ENCODE assay signal across 15 cellular contexts in genomic region chr6:134373966-134374365, GRCh38. TPM values are rescaled to one million over a fixed set of nuclear protein-coding genes. Genes with fewer than 3 reads are reported as not detected.
DNase-seq lines count a peak whose midpoint lies in the region; ATAC-seq, FAIRE-seq and TF ChIP-seq lines count a peak whose summit lies in the region.
"Had no signal": no experiment of that assay in that cellular context is flagged by ENCODE, and none has a peak within 500 bp of the region (broad histone marks: within the 10 kb centered on the region; RNA-seq: fewer than 3 reads in every experiment).

No MANE protein-coding gene starts in this region.

- FAIRE-seq in GM12892 (lab: Jason Lieb, UNC) (peak; percentile 65), keratinocyte (lab: Jason Lieb, UNC) (no peak)

- dilution Hi-C loops in keratinocyte (cut with MboI; ENCODE audit: extremely low pct_ligation_motif_present, low sequenced_read_pairs) = no loop called here

- no peak for TF ChIP-seq EP300 in gastroesophageal sphincter (IDR thresholded peaks at IDR 0.05)

- H3K36me3 Mint-ChIP-seq in stimulated activated naive B cell treated with anti-CD40 and anti-IgM and Interleukin-4, amounts not matched to agents 10 μg/mL and 1 μg/mL and 100 μg/mL, for 72 hours = no peaks in the 10 kb centered on the region
- H3K36me3 Mint-ChIP-seq in T-cell = no peaks in the 10 kb centered on the region
- H3K36me3 Mint-ChIP-seq: CD8-positive, alpha-beta memory T cell had no signal

- no peaks in the 10 kb centered on the region for H3K27me3 ChIP-seq in RWPE2 (ENCODE audit: insufficient read depth, poor library complexity, severe bottlenecking)
- H3K27me3 ChIP-seq in keratinocyte (ENCODE audit: control insufficient read depth, extremely low read depth, insufficient read depth, low read length) = no peaks in the 10 kb centered on the region
- H3K27me3 ChIP-seq in gastroesophageal sphincter = no peaks in the 10 kb centered on the region
- H3K27me3 ChIP-seq: body of pancreas had no signal

- H3K9me1 ChIP-seq in keratinocyte (ENCODE audit: control insufficient read depth, extremely low read depth, insufficient read depth, low read length) = no peaks in the 10 kb centered on the region

- no peaks in the 10 kb centered on the region for H4K20me1 ChIP-seq in keratinocyte (ENCODE audit: control insufficient read depth, extremely low read depth, insufficient read depth, low read length)

- H3K27ac ChIP-seq in RWPE2 (ENCODE audit: poor library complexity, severe bottlenecking) = peak overlapping the region; percentile 35
- peak overlapping the region; percentile 50 for H3K27ac ChIP-seq in keratinocyte (ENCODE audit: control insufficient read depth, insufficient read depth, low read length)
- H3K27ac ChIP-seq in gastroesophageal sphincter = peak overlapping the region in 2 of 4 donors; percentile 41 to 50
- H3K27ac ChIP-seq: WERI-Rb-1 had no signal

- H3K27me3 Mint-ChIP-seq in stimulated activated naive B cell treated with anti-CD40 and anti-IgM and Interleukin-4, amounts not matched to agents 10 μg/mL and 1 μg/mL and 100 μg/mL, for 72 hours = no peaks in the 10 kb centered on the region
- no peaks in the 10 kb centered on the region for H3K27me3 Mint-ChIP-seq in T-cell
- H3K27me3 Mint-ChIP-seq: CD8-positive, alpha-beta memory T cell had no signal

- H3K9ac ChIP-seq in keratinocyte (ENCODE audit: control insufficient read depth, extremely low read depth, insufficient read depth, low read length) = no peak overlapping the region

- TF ChIP-seq POLR2A in GM12892 (IDR thresholded peaks at IDR 0.05; ENCODE audit: low read depth, low read length) (no peak), gastroesophageal sphincter (IDR thresholded peaks at IDR 0.05) (no peak)

- H3K4me3 ChIP-seq in RWPE2 (ENCODE audit: severe bottlenecking) (no peak overlapping the region), keratinocyte (ENCODE audit: control insufficient read depth in 2 of 3, extremely low read depth in 1 of 3, insufficient read depth in 2 of 3, low read depth in 1 of 3, low read length in 3 of 3) (no peak overlapping the region), gastroesophageal sphincter (no peak overlapping the region)
- H3K4me3 ChIP-seq: body of pancreas had no signal

- H3K4me1 ChIP-seq in RWPE2 (ENCODE audit: insufficient read depth, poor library complexity, severe bottlenecking) (peaks cover 14% of the 10 kb centered on the region), keratinocyte (ENCODE audit: control insufficient read depth, extremely low read depth, insufficient read depth, low read length) (peaks cover 34% of the 10 kb centered on the region), gastroesophageal sphincter (peaks cover 0 to 21% (median 7%) of the 10 kb centered on the region in 3 donors)

- H3K27ac Mint-ChIP-seq in stimulated activated naive B cell treated with anti-CD40 and anti-IgM and Interleukin-4, amounts not matched to agents 10 μg/mL and 1 μg/mL and 100 μg/mL, for 72 hours = peak overlapping the region; percentile 56
- no peak overlapping the region for H3K27ac Mint-ChIP-seq in T-cell

- ATAC-seq in RWPE2 (ENCODE audit: low read depth) (no peak), gastroesophageal sphincter (no peak), T-cell (replicated peaks in 1 of 4) (no peak)
- no peak for ATAC-seq in stimulated activated naive B cell treated with anti-CD40 and anti-IgM and Interleukin-4, amounts not matched to agents 10 μg/mL and 1 μg/mL and 100 μg/mL, for 72 hours (replicated peaks)

- no peaks in the 10 kb centered on the region for H3K9me3 Mint-ChIP-seq in stimulated activated naive B cell treated with anti-CD40 and anti-IgM and Interleukin-4, amounts not matched to agents 10 μg/mL and 1 μg/mL and 100 μg/mL, for 72 hours
- H3K9me3 Mint-ChIP-seq in T-cell = peaks cover 0 to 4% (median 0%) of the 10 kb centered on the region in 3 donors
- H3K9me3 Mint-ChIP-seq: CD8-positive, alpha-beta memory T cell had no signal

- POLR2A ChIA-PET in T-cell (lab: Charles Lee) = interaction anchor here in 1 of 2 donors (0.5 kb wide), 1 partner anchor 52 kb away, joined by 4 read pairs; no protein-coding TSS in a partner anchor

- peaks cover 25 to 44% of the 10 kb centered on the region in 2 donors for H3K4me1 Mint-ChIP-seq in stimulated activated naive B cell treated with anti-CD40 and anti-IgM and Interleukin-4, amounts not matched to agents 10 μg/mL and 1 μg/mL and 100 μg/mL, for 72 hours
- H3K4me1 Mint-ChIP-seq in T-cell = peaks cover 23 to 38% (median 35%) of the 10 kb centered on the region in 3 donors

- H3K4me2 ChIP-seq in keratinocyte (ENCODE audit: control insufficient read depth, extremely low read depth, insufficient read depth, low read depth, low read length) = no peak overlapping the region

- no peaks in the 10 kb centered on the region for H3K36me3 ChIP-seq in RWPE2 (ENCODE audit: low read depth)
- no peaks in the 10 kb centered on the region for H3K36me3 ChIP-seq in keratinocyte (ENCODE audit: control insufficient read depth in 2 of 2, extremely low read depth in 1 of 2, insufficient read depth in 2 of 2, low read length in 2 of 2)
- H3K36me3 ChIP-seq in gastroesophageal sphincter = no peaks in the 10 kb centered on the region
- H3K36me3 ChIP-seq: WERI-Rb-1 had no signal

- no peak overlapping the region for H3K4me3 Mint-ChIP-seq in stimulated activated naive B cell treated with anti-CD40 and anti-IgM and Interleukin-4, amounts not matched to agents 10 μg/mL and 1 μg/mL and 100 μg/mL, for 72 hours
- no peak overlapping the region for H3K4me3 Mint-ChIP-seq in T-cell
- H3K4me3 Mint-ChIP-seq: CD8-positive, alpha-beta memory T cell had no signal

- WGBS in gastroesophageal sphincter (ENCODE audit: low coverage in 1 of 2), 2 donors = 73 to 79% methylated on average over 3 to 4 of the region's 5 CpGs

- no peak for TF ChIP-seq CTCF in RWPE2 (IDR thresholded peaks at IDR 0.05; ENCODE audit: poor library complexity, severe bottlenecking)
- TF ChIP-seq CTCF in keratinocyte (optimal IDR thresholded peaks at IDR 0.05 in 1 of 3, IDR thresholded peaks at IDR 0.05 in 1 of 3, conservative IDR thresholded peaks at IDR 0.05 in 1 of 3; ENCODE audit: extremely low read depth in 1 of 3, insufficient read depth in 2 of 3, low read length in 3 of 3) = no peak
- no peak for TF ChIP-seq CTCF in gastroesophageal sphincter (IDR thresholded peaks at IDR 0.05)

- DNase-seq in GM12892 (ENCODE audit: insufficient read length) (no peak), RWPE2 (ENCODE audit: low spot score) (no peak), keratinocyte (ENCODE audit: low read depth, low spot score) (no peak), T-cell (no peak), kidney glomerular epithelial cell (lab: John Stamatoyannopoulos, UW) (no peak)
- no peak for DNase-seq in stimulated activated naive B cell treated with anti-CD40 and anti-IgM and Interleukin-4, amounts not matched to agents 10 μg/mL and 1 μg/mL and 100 μg/mL, for 72 hours
- DNase-seq: activated CD8-positive, alpha-beta memory T cell treated with anti-CD3 and anti-CD28 coated beads for 24 hours; activated gamma-delta T cell; CD8-positive, alpha-beta memory T cell; NCI-H1105 treated with DMSO at 0.1 percent for 48 hours; NCI-H345; stimulated activated CD4-positive, alpha-beta T cell treated with anti-CD3 and anti-CD28 coated beads, Interleukin-12 subunit alpha, Interleukin-12 subunit beta, amount 100 ng/mL, for 4 hours; WERI-Rb-1 had no signal

- no peaks in the 10 kb centered on the region for H3K9me3 ChIP-seq in RWPE2 (ENCODE audit: severe bottlenecking)
- H3K9me3 ChIP-seq in keratinocyte (ENCODE audit: control insufficient read depth, low read depth, low read length) = no peaks in the 10 kb centered on the region
- no peaks in the 10 kb centered on the region for H3K9me3 ChIP-seq in gastroesophageal sphincter
- H3K9me3 ChIP-seq: body of pancreas had no signal

- H2AFZ ChIP-seq in keratinocyte (ENCODE audit: control insufficient read depth, low read length) = no peak overlapping the region

- H3K79me2 ChIP-seq in keratinocyte (ENCODE audit: control insufficient read depth, insufficient read depth, low read length) = no peaks in the 10 kb centered on the region

- CTCF ChIA-PET in T-cell (lab: Charles Lee) = interaction anchor here in 1 of 2 donors (0.7 kb wide), 1 partner anchor 9 kb away, joined by 3 read pairs; no protein-coding TSS in a partner anchor

RNA-seq across cellular contexts. Expression of gene SGK1, which starts 56.1 kb away (rescaled TPM):
- polyA plus RNA-seq in GM12892 (2012; ENCODE audit: missing spikeins) = 17.5 TPM
- polyA plus RNA-seq in keratinocyte = 102 to 156 TPM (median 129 TPM) in 3 replicates
- 129 TPM for polyA plus RNA-seq in keratinocyte (2011; ENCODE audit: low read depth)
- polyA plus RNA-seq in keratinocyte (2011; cell fraction: cytosol; rRNA removed) = 106 and 112 TPM in 2 replicates
- polyA plus RNA-seq in keratinocyte (2011; cell fraction: nucleus; rRNA removed) = 763 and 811 TPM in 2 replicates
- 81.1 and 85.4 TPM in 2 replicates for polyA plus RNA-seq in keratinocyte (2012; ENCODE audit: low replicate concordance)
- polyA minus RNA-seq in keratinocyte = 123 to 165 TPM (median 129 TPM) in 3 replicates
- 52.0 TPM for polyA minus RNA-seq in keratinocyte (2011; cell fraction: cytosol; rRNA and poly(A)+ RNA removed)
- polyA minus RNA-seq in keratinocyte (2011; cell fraction: nucleus; rRNA and poly(A)+ RNA removed) = 284 and 442 TPM in 2 replicates
- total RNA-seq in gastroesophageal sphincter = 10 to 100 TPM; 15.1 to 38.2 (median 25.5) TPM
- total RNA-seq in T-cell = 100 to 1,000 TPM in 1 of 5 donors, 10 to 100 TPM in 4; 18.9 to 165 (median 37.1) TPM
